ENCODE assay signal across 9 cellular contexts in genomic region chrX:67544281-67544680, GRCh38. TPM values are rescaled to one million over a fixed set of nuclear protein-coding genes. Genes with fewer than 3 reads are reported as not detected.
DNase-seq lines count a peak whose midpoint lies in the region; ATAC-seq and TF ChIP-seq lines count a peak whose summit lies in the region.
"Had no signal": no experiment of that assay in that cellular context is flagged by ENCODE, and none has a peak within 500 bp of the region (broad histone marks: within the 10 kb centered on the region; RNA-seq: fewer than 3 reads in every experiment).

No MANE protein-coding gene starts in this region.

- H3K4me3 ChIP-seq in heart right ventricle, result peak overlapping the region; percentile 36 to 57 (median 50)
- H3K4me3 ChIP-seq in prostate gland, result peak overlapping the region; percentile 46 to 53

- peak overlapping the region in 8 of 10 donors; percentile 35 to 75 (median 68) for H3K27ac ChIP-seq in heart right ventricle
- peak overlapping the region; percentile 81 to 83 for H3K27ac ChIP-seq in prostate gland
- H3K27ac ChIP-seq: KMS-11 had no signal

- WGBS in heart right ventricle, 2 donors, result 0 to 1% methylated on average over 11 to 21 of the region's 21 CpGs
- 2% methylated on average over 7 of the region's 21 CpGs for WGBS in prostate gland

- H3K36me3 ChIP-seq in heart right ventricle, result no peaks in the 10 kb centered on the region
- no peaks in the 10 kb centered on the region for H3K36me3 ChIP-seq in prostate gland

- no peak for TF ChIP-seq CTCF in heart right ventricle (IDR thresholded peaks at IDR 0.05)
- TF ChIP-seq CTCF in prostate gland (IDR thresholded peaks at IDR 0.05), result no peak

- H3K9me3 ChIP-seq in heart right ventricle, result no peaks in the 10 kb centered on the region
- H3K9me3 ChIP-seq in prostate gland, result no peaks in the 10 kb centered on the region

- intact Hi-C loops in heart right ventricle (cut with DNase I), result loop anchor here in 3 of 10 donors (10.0 kb wide), 2 partner anchors 171 to 181 kb away; no protein-coding TSS in a partner anchor
- intact Hi-C loops in prostate gland (cut with DNase I), result loop anchor here (10.0 kb wide), 4 partner anchors 61 to 601 kb away; no protein-coding TSS in a partner anchor

- H3K27me3 ChIP-seq in heart right ventricle (peaks cover 0 to 81% (median 0%) of the 10 kb centered on the region in 7 donors), prostate gland (replicated peaks; ENCODE audit: insufficient read depth) (no peaks in the 10 kb centered on the region)

- H3K4me1 ChIP-seq in heart right ventricle (peaks cover 0 to 5% (median 0%) of the 10 kb centered on the region in 9 donors), prostate gland (replicated peaks) (no peaks in the 10 kb centered on the region)

- peak; percentile 20 to 70 (median 32) for ATAC-seq in heart right ventricle
- ATAC-seq in HG03442 (IDR thresholded peaks at IDR 0.05; ENCODE audit: unreplicated experiment), result no peak

- TF ChIP-seq POLR2A in prostate gland (IDR thresholded peaks at IDR 0.05), result no peak

- DNase-seq in ELF-1 (ENCODE audit: low read depth, low spot score), result peak; percentile 31
- peak; percentile 7 for DNase-seq in T1000 (lab: John Stamatoyannopoulos, UW)
- DNase-seq in heart right ventricle, result peak; percentile 6 to 30
- peak; percentile 34 for DNase-seq in prostate gland (ENCODE audit: low spot score)
- DNase-seq in NCI-H2196 treated with DMSO at 0.1 percent for 48 hours (lab: John Stamatoyannopoulos, UW; ENCODE audit: unreplicated experiment), result no peak
- no peak for DNase-seq in COR-L47 (lab: John Stamatoyannopoulos, UW)
- no peak for DNase-seq in SHP77 treated with DMSO at 0.1 percent for 48 hours (lab: John Stamatoyannopoulos, UW)

RNA-seq across cellular contexts. Expression of gene AR, which starts 0.5 kb away (rescaled TPM):
- total RNA-seq in heart right ventricle (10 to 100 TPM; 18.4 to 35.2 (median 27.0) TPM), prostate gland (100 to 1,000 TPM in 1 of 2 donors, 10 to 100 TPM in 1; 77.4 to 119 TPM)
- 1 to 10 TPM; 1.7 to 3.0 TPM for polyA plus RNA-seq in heart right ventricle

Comparison
In these comparisons a context has a peak if more than half of its experiments do, and no peak if none do; other contexts are left out.
1. DNase-seq: peak in ELF-1 (single experiment), T1000 (single experiment), heart right ventricle (2 of 2) and prostate gland (single experiment); none in NCI-H2196 treated with DMSO at 0.1 percent for 48 hours (single experiment), COR-L47 (single experiment) and SHP77 treated with DMSO at 0.1 percent for 48 hours (single experiment).